In the genomic region with DNA sequence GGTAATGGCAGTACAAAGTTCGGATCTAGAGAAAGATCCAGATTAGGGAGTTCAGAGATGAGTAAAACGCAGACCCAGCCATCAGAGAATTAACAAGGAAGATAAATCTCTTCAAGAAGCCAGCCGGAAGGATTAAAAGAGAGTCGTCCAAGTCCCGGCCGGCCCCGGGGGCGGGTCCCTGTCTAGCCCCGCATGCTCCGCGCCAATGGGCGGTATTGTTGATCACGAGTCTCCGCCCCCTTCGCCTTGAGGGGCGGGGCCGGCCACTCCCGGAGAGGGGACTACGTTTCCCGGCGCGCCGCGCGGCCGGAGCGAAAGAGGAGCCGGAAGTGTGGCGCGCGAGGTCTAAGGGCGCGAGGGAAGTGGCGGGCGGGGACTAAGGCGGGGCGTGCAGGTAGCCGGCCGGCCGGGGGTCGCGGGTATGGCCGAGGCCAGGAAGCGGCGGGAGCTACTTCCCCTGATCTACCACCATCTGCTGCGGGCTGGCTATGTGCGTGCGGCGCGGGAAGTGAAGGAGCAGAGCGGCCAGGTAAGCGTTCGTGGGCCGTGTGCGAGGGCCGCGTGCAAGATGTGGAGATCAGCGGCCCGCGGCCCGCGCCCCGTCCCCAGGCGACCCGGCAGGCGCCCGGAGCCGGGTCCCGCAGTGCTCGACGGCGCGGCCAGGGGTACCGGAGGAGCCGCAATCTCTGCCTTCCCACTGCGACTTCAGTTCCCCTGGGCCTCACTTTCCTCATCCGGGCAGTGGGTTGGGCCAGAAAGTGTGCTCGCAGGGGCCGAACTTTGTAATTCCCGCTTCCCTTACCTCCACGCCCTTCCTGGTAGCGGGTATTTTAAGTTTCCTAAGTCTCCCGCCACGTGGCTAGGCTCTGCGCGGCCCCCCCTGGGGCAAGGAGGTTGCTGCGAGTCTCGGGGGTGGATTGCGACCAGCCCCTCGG, we compare ENCODE assay signal across 8 cellular contexts. TPM values are rescaled to one million over a fixed set of nuclear protein-coding genes. Genes with fewer than 3 reads are reported as not detected.
DNase-seq lines count a peak whose midpoint lies in the region; ATAC-seq and TF ChIP-seq lines count a peak whose summit lies in the region.

Gene TCOF1, plus strand, starts transcription at position 372 of the 935 bp plus-strand sequence. Its CDS starts 50 bp downstream, at position 422.

- H3K9me3 Mint-ChIP-seq in WTC11, result no peaks in the 10 kb centered on the region

- TF ChIP-seq POLR2A in spleen (IDR thresholded peaks at IDR 0.05), result no peak

- peak within 1 kb of the TSS; percentile 91 for H3K4me3 Mint-ChIP-seq in WTC11

- intact Hi-C loops in spleen (cut with DNase I; ENCODE audit: low total_unique reads), result no loop called here

- H3K27ac ChIP-seq in AG04450 (ENCODE audit: low read depth, low read length) (no peak within 1 kb of the TSS), spleen (peak within 1 kb of the TSS; percentile 46 to 88 (median 72))

- peak within 1 kb of the TSS; percentile 83 for H3K27ac Mint-ChIP-seq in WTC11

- TF ChIP-seq CTCF in AG04450 (IDR thresholded peaks at IDR 0.05; ENCODE audit: low read depth, low read length) (no peak), WTC11 (IDR thresholded peaks at IDR 0.05) (no peak), cardiac fibroblast (IDR thresholded peaks at IDR 0.05; ENCODE audit: low read depth, low read length) (no peak), spleen (IDR thresholded peaks at IDR 0.05 in 8 of 11, conservative IDR thresholded peaks at IDR 0.05 in 3 of 11) (peak in 1 of 11 experiments; percentile 33)

- H3K4me1 ChIP-seq in spleen, result peaks cover 10 to 62% (median 34%) of the 10 kb centered on the region in 6 donors

- H3K36me3 ChIP-seq in spleen, result peaks cover 0 to 28% (median 18%) of the 10 kb centered on the region in 6 donors

- ATAC-seq in GM18909 (IDR thresholded peaks at IDR 0.05; ENCODE audit: poor library complexity, unreplicated experiment) (peak; percentile 95), HG03175 (IDR thresholded peaks at IDR 0.05; ENCODE audit: unreplicated experiment) (peak; percentile 97), WTC11 (peak; percentile 95)

- H3K4me3 ChIP-seq in AG04450 (ENCODE audit: low read depth, low read length) (peak within 1 kb of the TSS; percentile 80), cardiac fibroblast (replicated peaks in 1 of 2; ENCODE audit: low read depth in 2 of 2, low read length in 2 of 2) (peak within 1 kb of the TSS; percentile 78 to 83), spleen (peak within 1 kb of the TSS; percentile 80 to 99 (median 92))

- peaks cover 17% of the 10 kb centered on the region for H3K4me1 Mint-ChIP-seq in WTC11

- peak; percentile 76 for DNase-seq in AG04450 (ENCODE audit: low read depth, low spot score)
- peak; percentile 92 for DNase-seq in NCI-H226
- DNase-seq in WTC11 (ENCODE audit: low spot score), result peak; percentile 99
- peak; percentile 94 to 95 for DNase-seq in cardiac fibroblast (ENCODE audit: low read depth in 2 of 2)
- DNase-seq in iPS-NIHi7 (ENCODE audit: extremely low spot score), result peak; percentile 98
- DNase-seq in spleen, result peak; percentile 99

- 1% methylated on average over 53 to 90 of the region's 90 CpGs for WGBS in spleen, 5 donors

- CTCF ChIA-PET in AG04450 (lab: Charles Lee) (interaction anchor here (1.3 kb wide), 1 partner anchor 79 kb away, joined by 4 read pairs; no protein-coding TSS in a partner anchor), WTC11 (lab: Charles Lee) (interaction anchor here (1.0 to 2.3 kb wide), 4 partner anchors 55 to 93 kb away, joined by 3 to 11 read pairs (median 4); partner anchors contain the start of gene ARSI)

- H3K27me3 Mint-ChIP-seq in WTC11 (ENCODE audit: low read depth), result peaks cover 4% of the 10 kb centered on the region; the same call in 1 of the 2 replicates

- POLR2A ChIA-PET in AG04450 (lab: Yijun Ruan, JAX) (interaction anchor here (1.2 kb wide), 1 partner anchor 42 kb away, joined by 4 read pairs; no protein-coding TSS in a partner anchor), WTC11 (lab: Charles Lee) (interaction anchor here (0.6 to 1.6 kb wide), 4 partner anchors 10 to 106 kb away, joined by 3 to 4 read pairs (median 3); no protein-coding TSS in a partner anchor)

- peaks cover 28% of the 10 kb centered on the region for H3K36me3 Mint-ChIP-seq in WTC11

- H3K27me3 ChIP-seq in AG04450 (ENCODE audit: control insufficient read depth, insufficient read depth, low read length) (no peaks in the 10 kb centered on the region), spleen (replicated peaks in 1 of 7) (no peaks in the 10 kb centered on the region)

- no peaks in the 10 kb centered on the region for H3K9me3 ChIP-seq in AG04450 (ENCODE audit: control insufficient read depth, insufficient read depth, low read length)
- no peaks in the 10 kb centered on the region for H3K9me3 ChIP-seq in spleen

TF ChIP-seq in WTC11, 78 proteins besides CTCF, POLR2A, EP300 and RAD21 (continues in another document):
- no peak for TF ChIP-seq ZNF425 (CRISPR knock-in tag; conservative IDR thresholded peaks at IDR 0.05)
- no peak for TF ChIP-seq NFYB (CRISPR knock-in tag; conservative IDR thresholded peaks at IDR 0.05; ENCODE audit: low read depth)
- TF ChIP-seq KAT7 (CRISPR knock-in tag; IDR thresholded peaks at IDR 0.05; ENCODE audit: borderline replicate concordance), result 0 out of 2 replicates have a peak, but pooled peaks have one; percentile 48
- peak; percentile 73 for TF ChIP-seq FOXK1 (CRISPR knock-in tag; IDR thresholded peaks at IDR 0.05)
- TF ChIP-seq ZBTB43 (CRISPR knock-in tag; IDR thresholded peaks at IDR 0.05), result no peak
- no peak for TF ChIP-seq ZNF416 (CRISPR knock-in tag; IDR thresholded peaks at IDR 0.05)
- TF ChIP-seq, protein P1, sequence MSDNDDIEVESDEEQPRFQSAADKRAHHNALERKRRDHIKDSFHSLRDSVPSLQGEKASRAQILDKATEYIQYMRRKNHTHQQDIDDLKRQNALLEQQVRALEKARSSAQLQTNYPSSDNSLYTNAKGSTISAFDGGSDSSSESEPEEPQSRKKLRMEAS (CRISPR knock-in tag; IDR thresholded peaks at IDR 0.05), result no peak; the same call in 1 of the 2 replicates
- peak; percentile 16; the same call in 1 of the 2 replicates for TF ChIP-seq ESRRA (CRISPR knock-in tag; IDR thresholded peaks at IDR 0.05; ENCODE audit: borderline replicate concordance)
- TF ChIP-seq, protein P2, sequence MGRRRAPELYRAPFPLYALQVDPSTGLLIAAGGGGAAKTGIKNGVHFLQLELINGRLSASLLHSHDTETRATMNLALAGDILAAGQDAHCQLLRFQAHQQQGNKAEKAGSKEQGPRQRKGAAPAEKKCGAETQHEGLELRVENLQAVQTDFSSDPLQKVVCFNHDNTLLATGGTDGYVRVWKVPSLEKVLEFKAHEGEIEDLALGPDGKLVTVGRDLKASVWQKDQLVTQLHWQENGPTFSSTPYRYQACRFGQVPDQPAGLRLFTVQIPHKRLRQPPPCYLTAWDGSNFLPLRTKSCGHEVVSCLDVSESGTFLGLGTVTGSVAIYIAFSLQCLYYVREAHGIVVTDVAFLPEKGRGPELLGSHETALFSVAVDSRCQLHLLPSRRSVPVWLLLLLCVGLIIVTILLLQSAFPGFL (CRISPR knock-in tag; IDR thresholded peaks at IDR 0.05; ENCODE audit: borderline replicate concordance), result no peak
- peak; percentile 50; the same call in 1 of the 2 replicates for TF ChIP-seq USF2 (CRISPR knock-in tag; IDR thresholded peaks at IDR 0.05)
- no peak for TF ChIP-seq HMGA2 (CRISPR knock-in tag; IDR thresholded peaks at IDR 0.05)
- TF ChIP-seq ETV6 (CRISPR knock-in tag; IDR thresholded peaks at IDR 0.05), result peak; percentile 62
- TF ChIP-seq ELF4 (CRISPR knock-in tag; IDR thresholded peaks at IDR 0.05; ENCODE audit: low read depth), result 0 out of 2 replicates have a peak, but pooled peaks have one; percentile 24
- peak; percentile 80; the same call in 1 of the 2 replicates for TF ChIP-seq RELA (CRISPR knock-in tag; IDR thresholded peaks at IDR 0.05; ENCODE audit: borderline replicate concordance)
- no peak for TF ChIP-seq ZNF317 (CRISPR knock-in tag; IDR thresholded peaks at IDR 0.05; ENCODE audit: borderline replicate concordance, low read depth)

RNA-seq across cellular contexts. Expression of gene TCOF1, which starts in this region (rescaled TPM):
- polyA plus RNA-seq in AG04450 (2011; rRNA removed) (6.5 and 9.8 TPM in 2 replicates), spleen (10 to 100 TPM; 15.3 to 20.1 (median 19.0) TPM)
- polyA minus RNA-seq in AG04450 (2011; rRNA and poly(A)+ RNA removed), result 12.1 and 12.5 TPM in 2 replicates
- total RNA-seq in WTC11 (2021) (130 to 174 TPM (median 133 TPM) in 3 replicates), spleen (10 to 100 TPM; 31.8 to 44.3 (median 34.8) TPM)
